ENCODE assay signal across 1 cellular context in genomic region chr19:1252818-1253513, GRCh38.
TF ChIP-seq lines count a peak whose summit lies in the region.

No MANE protein-coding gene starts in this region.

TF ChIP-seq in GM12878, 131 proteins besides CTCF, POLR2A, EP300 and RAD21 (continued from another document and continues in another):
- TF ChIP-seq ZBTB40 (IDR thresholded peaks at IDR 0.05; ENCODE audit: borderline replicate concordance) (no peak), ELK1 (IDR thresholded peaks at IDR 0.05; ENCODE audit: low read depth, low read length) (0 out of 2 replicates have a peak, but pooled peaks have one; percentile 39), USF1 (IDR thresholded peaks at IDR 0.05; ENCODE audit: borderline replicate concordance, extremely low read length, insufficient read depth, low read depth, low read length) (no peak), RCOR1 (conservative IDR thresholded peaks at IDR 0.05; ENCODE audit: low read depth, low read length) (no peak), SUPT20H (IDR thresholded peaks at IDR 0.05; ENCODE audit: borderline replicate concordance, control insufficient read depth, low read depth, low read length) (no peak), E4F1 (IDR thresholded peaks at IDR 0.05; ENCODE audit: borderline replicate concordance, partially characterized antibody) (no peak), NRF1 (conservative IDR thresholded peaks at IDR 0.05; ENCODE audit: low read depth, low read length) (no peak), IRF4 (IDR thresholded peaks at IDR 0.05; ENCODE audit: low read depth, low read length) (no peak), BCLAF1 (IDR thresholded peaks at IDR 0.05) (no peak), BACH1 (IDR thresholded peaks at IDR 0.05; ENCODE audit: borderline replicate concordance) (no peak; the same call in 1 of the 2 replicates), ZBTB11 (CRISPR knock-in tag; IDR thresholded peaks at IDR 0.05) (no peak), SIN3A (IDR thresholded peaks at IDR 0.05; ENCODE audit: low read depth, low read length) (no peak), IRF5 (IDR thresholded peaks at IDR 0.05; ENCODE audit: borderline replicate concordance) (no peak), HDAC6 (IDR thresholded peaks at IDR 0.05; ENCODE audit: unreplicated experiment) (no peak), MYC (IDR thresholded peaks at IDR 0.05; ENCODE audit: insufficient read depth, insufficient read length, insufficient replicate concordance, low read length, severe bottlenecking) (no peak), CREM (IDR thresholded peaks at IDR 0.05; ENCODE audit: low read depth) (0 out of 2 replicates have a peak, but pooled peaks have one; percentile 6), ATF7 (IDR thresholded peaks at IDR 0.05; ENCODE audit: low read depth) (0 out of 2 replicates have a peak, but pooled peaks have one; percentile 33), CHD4 (IDR thresholded peaks at IDR 0.05) (no peak), NR2C1 (IDR thresholded peaks at IDR 0.05) (no peak), IKZF1 (conservative IDR thresholded peaks at IDR 0.05) (peak; percentile 72), RUNX3 (IDR thresholded peaks at IDR 0.05; ENCODE audit: low read length) (peak; percentile 42; the same call in 1 of the 2 replicates), NR2C2 (IDR thresholded peaks at IDR 0.05; ENCODE audit: borderline replicate concordance, control insufficient read depth, insufficient read length, low read depth) (no peak), WRNIP1 (IDR thresholded peaks at IDR 0.05; ENCODE audit: borderline replicate concordance, low read depth, low read length) (no peak), HDAC2 (IDR thresholded peaks at IDR 0.05) (no peak), JUNB (IDR thresholded peaks at IDR 0.05) (peak; percentile 23; the same call in 1 of the 2 replicates), KAT2A (conservative IDR thresholded peaks at IDR 0.05; ENCODE audit: control insufficient read depth, low read depth, low read length) (no peak), ZBTB4 (CRISPR knock-in tag; IDR thresholded peaks at IDR 0.05) (no peak), NBN (IDR thresholded peaks at IDR 0.05) (no peak), BHLHE40 (IDR thresholded peaks at IDR 0.05; ENCODE audit: borderline replicate concordance in 1 of 2, low read depth in 2 of 2, low read length in 1 of 2) (peak; percentile 14 to 70; a peak in 2 of 4 replicates), MTA3 (IDR thresholded peaks at IDR 0.05; ENCODE audit: borderline replicate concordance, low read length) (no peak), NFXL1 (IDR thresholded peaks at IDR 0.05; ENCODE audit: borderline replicate concordance) (no peak), BCL11A (IDR thresholded peaks at IDR 0.05; ENCODE audit: low read depth, low read length) (no peak), MEF2A (IDR thresholded peaks at IDR 0.05; ENCODE audit: insufficient read depth, low read depth, low read length) (no peak), NFIC (IDR thresholded peaks at IDR 0.05; ENCODE audit: low read depth, low read length) (no peak), IRF3 (IDR thresholded peaks at IDR 0.05) (no peak)
